ENCODE assay signal across 12 cellular contexts in the genomic region with DNA sequence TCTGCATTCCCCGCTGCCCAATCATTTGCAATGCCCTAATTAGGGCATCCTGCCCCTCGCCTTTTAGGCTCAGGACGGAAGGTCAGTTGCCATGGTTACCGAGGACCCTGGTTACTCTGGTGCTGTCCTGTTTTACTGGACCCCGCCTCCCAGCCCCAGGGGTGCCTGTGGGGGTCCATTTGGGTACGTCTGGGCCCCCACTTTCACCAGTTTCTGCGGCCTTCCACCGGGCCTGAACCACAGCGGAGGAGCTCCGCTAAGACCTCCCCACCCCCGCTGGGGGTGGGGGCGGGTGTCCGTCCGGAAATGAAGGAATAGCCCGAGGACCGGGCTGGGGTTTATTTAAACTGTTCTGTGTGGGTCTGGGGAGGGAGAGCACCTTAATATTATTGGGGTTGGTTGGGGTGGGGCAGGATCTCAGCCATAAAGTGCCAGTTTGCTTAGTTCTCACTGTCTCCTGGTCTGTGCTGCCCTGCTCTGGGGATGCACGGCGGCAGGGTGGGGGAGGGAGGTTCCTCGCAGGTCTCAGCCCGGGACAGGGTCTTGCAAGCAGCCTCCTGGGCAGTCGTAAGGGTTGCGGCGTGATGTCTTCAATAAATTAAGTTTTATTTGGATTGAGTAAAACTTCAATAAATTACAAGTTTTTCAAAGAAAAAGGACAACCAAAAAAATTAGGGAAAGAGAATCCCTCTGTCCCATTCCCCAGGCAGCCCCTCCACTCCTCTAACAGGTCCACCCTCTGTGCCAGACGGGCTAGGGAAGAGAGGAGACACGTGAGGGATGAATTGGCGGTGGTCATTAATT. TPM values are rescaled to one million over a fixed set of nuclear protein-coding genes. Genes with fewer than 3 reads are reported as not detected.
A peak's percentile ranks its signal among the peaks of the same experiment; 100 is the strongest.
DNase-seq lines count a peak whose midpoint lies in the region; ATAC-seq, FAIRE-seq and TF ChIP-seq lines count a peak whose summit lies in the region.
"Had no signal": no experiment of that assay in that cellular context is flagged by ENCODE, and none has a peak within 500 bp of the region (broad histone marks: within the 10 kb centered on the region; RNA-seq: fewer than 3 reads in every experiment).

No MANE protein-coding gene starts in this region.

- no peak overlapping the region for H2AFZ ChIP-seq in endothelial cell of umbilical vein (ENCODE audit: low read depth, low read length)

- H3K27ac ChIP-seq in CD4-positive, alpha-beta T cell (ENCODE audit: low read depth, low read length), result no peak overlapping the region
- no peak overlapping the region for H3K27ac ChIP-seq in endothelial cell of umbilical vein (ENCODE audit: insufficient read depth, low read depth, low read length)

- H3K4me3 Mint-ChIP-seq in CD4-positive, alpha-beta T cell, result no peak overlapping the region
- no peak overlapping the region for H3K4me3 Mint-ChIP-seq in osteocyte (ENCODE audit: unreplicated experiment)

- intact Hi-C loops in CD4-positive, alpha-beta T cell (cut with DNase I, micrococcal nuclease), result no loop called here
- intact Hi-C loops in endothelial cell of umbilical vein (cut with micrococcal nuclease), result loop anchor here (1.0 to 2.0 kb wide), 4 partner anchors 15 to 213 kb away; no protein-coding TSS in a partner anchor

- H3K9me3 ChIP-seq in CD4-positive, alpha-beta T cell (ENCODE audit: control insufficient read depth, low read length), result no peaks in the 10 kb centered on the region
- H3K9me3 ChIP-seq in endothelial cell of umbilical vein (replicated peaks; ENCODE audit: control insufficient read depth, insufficient read depth, low read length), result no peaks in the 10 kb centered on the region
- H3K9me3 ChIP-seq: colonic mucosa had no signal

- peak; percentile 26 for TF ChIP-seq CTCF in CD4-positive, alpha-beta T cell (IDR thresholded peaks at IDR 0.05)
- TF ChIP-seq CTCF in endothelial cell of umbilical vein (IDR thresholded peaks at IDR 0.05; ENCODE audit: extremely low read depth in 1 of 2, insufficient read depth in 1 of 2, low read depth in 1 of 2, low read length in 2 of 2) (no peak), osteocyte (IDR thresholded peaks at IDR 0.05) (no peak)

- H3K4me1 ChIP-seq in endothelial cell of umbilical vein (ENCODE audit: control insufficient read depth, extremely low read depth, insufficient read depth, low read length), result peaks cover 12% of the 10 kb centered on the region

- FAIRE-seq in endothelial cell of umbilical vein (lab: Jason Lieb, UNC), result no peak

- peaks cover 6 to 31% of the 10 kb centered on the region in 2 experiments for H3K36me3 ChIP-seq in endothelial cell of umbilical vein (ENCODE audit: control insufficient read depth in 2 of 2, extremely low read depth in 1 of 2, insufficient read depth in 2 of 2, low read length in 2 of 2)

- no peaks in the 10 kb centered on the region for H3K9me1 ChIP-seq in endothelial cell of umbilical vein (replicated peaks; ENCODE audit: control insufficient read depth, extremely low read depth, insufficient read depth, low read length)

- peaks cover 35% of the 10 kb centered on the region for H3K36me3 Mint-ChIP-seq in CD4-positive, alpha-beta T cell (ENCODE audit: low read depth)
- peaks cover 26% of the 10 kb centered on the region for H3K36me3 Mint-ChIP-seq in osteocyte (ENCODE audit: unreplicated experiment)

- peaks cover 45% of the 10 kb centered on the region for H3K27me3 Mint-ChIP-seq in CD4-positive, alpha-beta T cell
- H3K27me3 Mint-ChIP-seq in osteocyte (ENCODE audit: unreplicated experiment), result peaks cover 21% of the 10 kb centered on the region

- H3K9me3 Mint-ChIP-seq in CD4-positive, alpha-beta T cell, result no peaks in the 10 kb centered on the region
- H3K9me3 Mint-ChIP-seq in osteocyte (ENCODE audit: unreplicated experiment), result no peaks in the 10 kb centered on the region

- BruUV-seq in endothelial cell of umbilical vein (replicated peaks; lab: Mats Ljungman, UMichigan), result TSS peak; percentile 51

- DNase-seq in CD4-positive, alpha-beta T cell, result no peak
- DNase-seq in NCI-H69 (lab: John Stamatoyannopoulos, UW) (peak; percentile 51), endothelial cell of umbilical vein (ENCODE audit: low read depth, low spot score) (no peak), osteocyte (ENCODE audit: extremely low spot score, unreplicated experiment) (no peak), left lobe of liver (ENCODE audit: low spot score) (no peak), hypothalamus (lab: John Stamatoyannopoulos, UW) (no peak), COLO668 (lab: John Stamatoyannopoulos, UW; ENCODE audit: unreplicated experiment) (no peak)
- DNase-seq in stimulated activated naive CD4-positive, alpha-beta T cell (lab: John Stamatoyannopoulos, UW), result no peak
- DNase-seq: activated gamma-delta T cell had no signal

- peaks cover 29% of the 10 kb centered on the region for H3K4me1 Mint-ChIP-seq in CD4-positive, alpha-beta T cell (ENCODE audit: low read depth)
- H3K4me1 Mint-ChIP-seq in osteocyte (ENCODE audit: unreplicated experiment), result peaks cover 27% of the 10 kb centered on the region

- TF ChIP-seq POLR2A in endothelial cell of umbilical vein (IDR thresholded peaks at IDR 0.05; ENCODE audit: low read depth, low read length), result no peak

- H3K4me3 ChIP-seq in endothelial cell of umbilical vein (replicated peaks in 1 of 3; ENCODE audit: insufficient read depth in 1 of 3, low read depth in 1 of 3, low read length in 3 of 3), result no peak overlapping the region

- no peak for ATAC-seq in CD4-positive, alpha-beta T cell (ENCODE audit: poor library complexity)
- ATAC-seq in left lobe of liver, result no peak

- no peak overlapping the region for H3K27ac Mint-ChIP-seq in CD4-positive, alpha-beta T cell
- H3K27ac Mint-ChIP-seq in osteocyte (ENCODE audit: unreplicated experiment), result peak overlapping the region; percentile 60

- CTCF ChIA-PET in CD4-positive, alpha-beta T cell (lab: Charles Lee), result interaction anchor here (0.6 to 1.1 kb wide), 5 partner anchors 12 to 154 kb away, joined by 4 to 7 read pairs (median 4); no protein-coding TSS in a partner anchor
- CTCF ChIA-PET in endothelial cell of umbilical vein (lab: Charles Lee), result interaction anchor here (0.7 to 3.8 kb wide), 22 partner anchors 9 to 262 kb away, joined by 3 to 38 read pairs (median 3); partner anchors contain the start of gene INPPL1

- POLR2A ChIA-PET in CD4-positive, alpha-beta T cell (lab: Charles Lee), result interaction anchor here (0.6 to 2.0 kb wide), 3 partner anchors 13 to 16 kb away, joined by 4 to 7 read pairs (median 5); no protein-coding TSS in a partner anchor
- POLR2A ChIA-PET in endothelial cell of umbilical vein (lab: Charles Lee), result no interaction called here

- dilution Hi-C loops in endothelial cell of umbilical vein (cut with MboI; ENCODE audit: extremely low pct_ligation_motif_present, low sequenced_read_pairs), result no loop called here

- H3K4me2 ChIP-seq in endothelial cell of umbilical vein (ENCODE audit: insufficient read depth, low read length), result no peak overlapping the region

- H3K79me2 ChIP-seq in endothelial cell of umbilical vein (ENCODE audit: control insufficient read depth, insufficient read depth, low read length), result no peaks in the 10 kb centered on the region

- H4K20me1 ChIP-seq in endothelial cell of umbilical vein (replicated peaks; ENCODE audit: control insufficient read depth, extremely low read depth, insufficient read depth, low read length), result no peaks in the 10 kb centered on the region

- H3K27me3 ChIP-seq in CD4-positive, alpha-beta T cell (ENCODE audit: control insufficient read depth, insufficient read depth, low read length), result peaks cover 46% of the 10 kb centered on the region
- H3K27me3 ChIP-seq in endothelial cell of umbilical vein (ENCODE audit: control insufficient read depth in 2 of 2, insufficient read depth in 2 of 2, low read length in 2 of 2), result peaks cover 35 to 44% of the 10 kb centered on the region in 2 experiments

- no peak overlapping the region for H3K9ac ChIP-seq in endothelial cell of umbilical vein (replicated peaks; ENCODE audit: extremely low read depth, insufficient read depth, low read length)

RNA-seq across cellular contexts. Expression of gene PHOX2A, which starts 5.3 kb away (rescaled TPM):
- total RNA-seq in CD4-positive, alpha-beta T cell, result not detected
- not detected in 2 replicates for total RNA-seq in endothelial cell of umbilical vein
- polyA plus RNA-seq in endothelial cell of umbilical vein, result not detected in 2 replicates
- not detected in 2 replicates for polyA plus RNA-seq in endothelial cell of umbilical vein (2011; cell fraction: cytosol; rRNA removed)
- not detected in 2 replicates for polyA plus RNA-seq in endothelial cell of umbilical vein (2011; cell fraction: nucleus; rRNA removed)
- not detected in 2 replicates for polyA plus RNA-seq in endothelial cell of umbilical vein (2012)
- polyA minus RNA-seq in endothelial cell of umbilical vein, result not detected in 2 replicates
- not detected for polyA minus RNA-seq in endothelial cell of umbilical vein (2011; cell fraction: cytosol; rRNA and poly(A)+ RNA removed)
- polyA minus RNA-seq in endothelial cell of umbilical vein (2011; cell fraction: nucleus; rRNA and poly(A)+ RNA removed), result not detected in 2 replicates
- total RNA-seq in osteocyte, result not detected in 2 replicates
- not detected for total RNA-seq in left lobe of liver
- total RNA-seq: HT1080, mononuclear cell had no signal

RNA-seq across cellular contexts. Expression of gene INPPL1, which starts 14.1 kb away (rescaled TPM):
- total RNA-seq in CD4-positive, alpha-beta T cell, result 100 to 1,000 TPM; 124 to 128 TPM
- total RNA-seq in endothelial cell of umbilical vein (184 and 211 TPM in 2 replicates), osteocyte (259 and 289 TPM in 2 replicates), left lobe of liver (56.3 TPM)
- 125 and 153 TPM in 2 replicates for polyA plus RNA-seq in endothelial cell of umbilical vein
- 52.7 and 60.3 TPM in 2 replicates for polyA plus RNA-seq in endothelial cell of umbilical vein (2011; cell fraction: cytosol; rRNA removed)
- polyA plus RNA-seq in endothelial cell of umbilical vein (2011; cell fraction: nucleus; rRNA removed), result 839 and 1,020 TPM in 2 replicates
- polyA plus RNA-seq in endothelial cell of umbilical vein (2012), result 89.2 and 105 TPM in 2 replicates
- polyA minus RNA-seq in endothelial cell of umbilical vein, result 157 and 171 TPM in 2 replicates
- polyA minus RNA-seq in endothelial cell of umbilical vein (2011; cell fraction: cytosol; rRNA and poly(A)+ RNA removed), result 121 TPM
- polyA minus RNA-seq in endothelial cell of umbilical vein (2011; cell fraction: nucleus; rRNA and poly(A)+ RNA removed), result 213 and 246 TPM in 2 replicates

RNA-seq across cellular contexts. Expression of gene FOLR2, which starts 22.1 kb away (rescaled TPM):
- not detected for total RNA-seq in CD4-positive, alpha-beta T cell
- not detected in 2 replicates for total RNA-seq in endothelial cell of umbilical vein
- polyA plus RNA-seq in endothelial cell of umbilical vein, result not detected in 2 replicates
- polyA plus RNA-seq in endothelial cell of umbilical vein (2011; cell fraction: cytosol; rRNA removed), result not detected in 2 replicates
- not detected in 2 replicates for polyA plus RNA-seq in endothelial cell of umbilical vein (2011; cell fraction: nucleus; rRNA removed)
- not detected in 2 replicates for polyA plus RNA-seq in endothelial cell of umbilical vein (2012)
- not detected in 2 replicates for polyA minus RNA-seq in endothelial cell of umbilical vein
- not detected for polyA minus RNA-seq in endothelial cell of umbilical vein (2011; cell fraction: cytosol; rRNA and poly(A)+ RNA removed)
- not detected in 2 replicates for polyA minus RNA-seq in endothelial cell of umbilical vein (2011; cell fraction: nucleus; rRNA and poly(A)+ RNA removed)
- total RNA-seq in osteocyte, result not detected in 2 replicates
- 5.8 TPM for total RNA-seq in left lobe of liver
- total RNA-seq: HT1080 had no signal

RNA-seq across cellular contexts. Expression of gene FOLR1, which starts 46.8 kb away (rescaled TPM):
- total RNA-seq in CD4-positive, alpha-beta T cell, result not detected
- total RNA-seq in endothelial cell of umbilical vein (not detected in 2 replicates), osteocyte (not detected in 2 replicates), left lobe of liver (not detected)
- not detected in 2 replicates for polyA plus RNA-seq in endothelial cell of umbilical vein
- not detected in 2 replicates for polyA plus RNA-seq in endothelial cell of umbilical vein (2011; cell fraction: cytosol; rRNA removed)
- polyA plus RNA-seq in endothelial cell of umbilical vein (2011; cell fraction: nucleus; rRNA removed), result not detected in 2 replicates
- not detected in 2 replicates for polyA plus RNA-seq in endothelial cell of umbilical vein (2012)
- not detected in 2 replicates for polyA minus RNA-seq in endothelial cell of umbilical vein
- 83.2 TPM for polyA minus RNA-seq in endothelial cell of umbilical vein (2011; cell fraction: cytosol; rRNA and poly(A)+ RNA removed)
- polyA minus RNA-seq in endothelial cell of umbilical vein (2011; cell fraction: nucleus; rRNA and poly(A)+ RNA removed), result 0.48 and 0.63 TPM in 2 replicates
- total RNA-seq: HT1080, mononuclear cell had no signal
